3 cellular contexts compared by ENCODE assay signal in the genomic region with DNA sequence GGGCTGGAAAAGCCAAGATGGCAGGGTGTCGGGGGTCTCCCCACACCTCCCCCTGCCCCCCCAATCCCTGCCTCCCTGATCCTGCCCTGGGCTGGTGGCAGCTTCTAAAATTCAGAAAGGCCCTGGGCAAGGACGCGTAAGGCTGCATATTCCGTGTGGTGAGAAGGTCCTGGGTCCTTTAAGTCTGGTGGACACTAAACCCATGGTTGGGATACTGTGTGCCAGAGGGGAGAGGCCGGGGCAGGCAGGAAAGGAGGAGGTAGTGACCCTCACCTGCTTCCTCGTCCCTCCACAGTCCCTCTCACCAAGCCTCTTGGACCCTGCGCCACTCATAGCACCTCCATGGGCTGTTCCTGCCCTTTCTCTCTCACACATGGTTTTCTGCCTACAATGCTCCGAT.
TF ChIP-seq lines count a peak whose summit lies in the region.

No MANE protein-coding gene starts in this region.

TF ChIP-seq in SK-N-SH treated with all-trans-retinoic acid at 6 μM for 48 hours, 23 proteins besides CTCF, POLR2A, EP300 and RAD21 (continued from another document):
- TF ChIP-seq, protein P1, sequence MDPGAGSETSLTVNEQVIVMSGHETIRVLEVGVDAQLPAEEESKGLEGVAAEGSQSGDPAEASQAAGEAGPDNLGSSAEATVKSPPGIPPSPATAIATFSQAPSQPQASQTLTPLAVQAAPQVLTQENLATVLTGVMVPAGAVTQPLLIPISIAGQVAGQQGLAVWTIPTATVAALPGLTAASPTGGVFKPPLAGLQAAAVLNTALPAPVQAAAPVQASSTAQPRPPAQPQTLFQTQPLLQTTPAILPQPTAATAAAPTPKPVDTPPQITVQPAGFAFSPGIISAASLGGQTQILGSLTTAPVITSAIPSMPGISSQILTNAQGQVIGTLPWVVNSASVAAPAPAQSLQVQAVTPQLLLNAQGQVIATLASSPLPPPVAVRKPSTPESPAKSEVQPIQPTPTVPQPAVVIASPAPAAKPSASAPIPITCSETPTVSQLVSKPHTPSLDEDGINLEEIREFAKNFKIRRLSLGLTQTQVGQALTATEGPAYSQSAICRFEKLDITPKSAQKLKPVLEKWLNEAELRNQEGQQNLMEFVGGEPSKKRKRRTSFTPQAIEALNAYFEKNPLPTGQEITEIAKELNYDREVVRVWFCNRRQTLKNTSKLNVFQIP (CRISPR knock-in tag; IDR thresholded peaks at IDR 0.05; ENCODE audit: borderline replicate concordance, low read depth), result no peak
- TF ChIP-seq BACH2 (CRISPR knock-in tag; IDR thresholded peaks at IDR 0.05; ENCODE audit: borderline replicate concordance) (no peak), ISL1 (CRISPR knock-in tag; IDR thresholded peaks at IDR 0.05) (no peak), PPARA (CRISPR knock-in tag; IDR thresholded peaks at IDR 0.05; ENCODE audit: borderline replicate concordance) (no peak), TOX (CRISPR knock-in tag; IDR thresholded peaks at IDR 0.05; ENCODE audit: borderline replicate concordance) (no peak), ESRRG (CRISPR knock-in tag; IDR thresholded peaks at IDR 0.05) (no peak), TCF4 (CRISPR knock-in tag; IDR thresholded peaks at IDR 0.05; ENCODE audit: borderline replicate concordance) (no peak)
- TF ChIP-seq, protein P2, sequence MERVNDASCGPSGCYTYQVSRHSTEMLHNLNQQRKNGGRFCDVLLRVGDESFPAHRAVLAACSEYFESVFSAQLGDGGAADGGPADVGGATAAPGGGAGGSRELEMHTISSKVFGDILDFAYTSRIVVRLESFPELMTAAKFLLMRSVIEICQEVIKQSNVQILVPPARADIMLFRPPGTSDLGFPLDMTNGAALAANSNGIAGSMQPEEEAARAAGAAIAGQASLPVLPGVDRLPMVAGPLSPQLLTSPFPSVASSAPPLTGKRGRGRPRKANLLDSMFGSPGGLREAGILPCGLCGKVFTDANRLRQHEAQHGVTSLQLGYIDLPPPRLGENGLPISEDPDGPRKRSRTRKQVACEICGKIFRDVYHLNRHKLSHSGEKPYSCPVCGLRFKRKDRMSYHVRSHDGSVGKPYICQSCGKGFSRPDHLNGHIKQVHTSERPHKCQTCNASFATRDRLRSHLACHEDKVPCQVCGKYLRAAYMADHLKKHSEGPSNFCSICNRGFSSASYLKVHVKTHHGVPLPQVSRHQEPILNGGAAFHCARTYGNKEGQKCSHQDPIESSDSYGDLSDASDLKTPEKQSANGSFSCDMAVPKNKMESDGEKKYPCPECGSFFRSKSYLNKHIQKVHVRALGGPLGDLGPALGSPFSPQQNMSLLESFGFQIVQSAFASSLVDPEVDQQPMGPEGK (CRISPR knock-in tag; IDR thresholded peaks at IDR 0.05; ENCODE audit: borderline replicate concordance), result no peak

TF ChIP-seq in SK-N-SH, 30 proteins besides CTCF, POLR2A, EP300 and RAD21 (continued from another document):
- TF ChIP-seq, protein P3, sequence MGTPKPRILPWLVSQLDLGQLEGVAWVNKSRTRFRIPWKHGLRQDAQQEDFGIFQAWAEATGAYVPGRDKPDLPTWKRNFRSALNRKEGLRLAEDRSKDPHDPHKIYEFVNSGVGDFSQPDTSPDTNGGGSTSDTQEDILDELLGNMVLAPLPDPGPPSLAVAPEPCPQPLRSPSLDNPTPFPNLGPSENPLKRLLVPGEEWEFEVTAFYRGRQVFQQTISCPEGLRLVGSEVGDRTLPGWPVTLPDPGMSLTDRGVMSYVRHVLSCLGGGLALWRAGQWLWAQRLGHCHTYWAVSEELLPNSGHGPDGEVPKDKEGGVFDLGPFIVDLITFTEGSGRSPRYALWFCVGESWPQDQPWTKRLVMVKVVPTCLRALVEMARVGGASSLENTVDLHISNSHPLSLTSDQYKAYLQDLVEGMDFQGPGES (IDR thresholded peaks at IDR 0.05; ENCODE audit: low read depth, low read length), result no peak
- no peak for TF ChIP-seq POLR2AphosphoS5 (IDR thresholded peaks at IDR 0.05; ENCODE audit: low read depth, low read length)
- no peak for TF ChIP-seq RXRA (IDR thresholded peaks at IDR 0.05; ENCODE audit: borderline replicate concordance, low read depth)

TF ChIP-seq in liver, 16 proteins besides CTCF, POLR2A, EP300 and RAD21 (continued from another document):
- TF ChIP-seq, protein P4, sequence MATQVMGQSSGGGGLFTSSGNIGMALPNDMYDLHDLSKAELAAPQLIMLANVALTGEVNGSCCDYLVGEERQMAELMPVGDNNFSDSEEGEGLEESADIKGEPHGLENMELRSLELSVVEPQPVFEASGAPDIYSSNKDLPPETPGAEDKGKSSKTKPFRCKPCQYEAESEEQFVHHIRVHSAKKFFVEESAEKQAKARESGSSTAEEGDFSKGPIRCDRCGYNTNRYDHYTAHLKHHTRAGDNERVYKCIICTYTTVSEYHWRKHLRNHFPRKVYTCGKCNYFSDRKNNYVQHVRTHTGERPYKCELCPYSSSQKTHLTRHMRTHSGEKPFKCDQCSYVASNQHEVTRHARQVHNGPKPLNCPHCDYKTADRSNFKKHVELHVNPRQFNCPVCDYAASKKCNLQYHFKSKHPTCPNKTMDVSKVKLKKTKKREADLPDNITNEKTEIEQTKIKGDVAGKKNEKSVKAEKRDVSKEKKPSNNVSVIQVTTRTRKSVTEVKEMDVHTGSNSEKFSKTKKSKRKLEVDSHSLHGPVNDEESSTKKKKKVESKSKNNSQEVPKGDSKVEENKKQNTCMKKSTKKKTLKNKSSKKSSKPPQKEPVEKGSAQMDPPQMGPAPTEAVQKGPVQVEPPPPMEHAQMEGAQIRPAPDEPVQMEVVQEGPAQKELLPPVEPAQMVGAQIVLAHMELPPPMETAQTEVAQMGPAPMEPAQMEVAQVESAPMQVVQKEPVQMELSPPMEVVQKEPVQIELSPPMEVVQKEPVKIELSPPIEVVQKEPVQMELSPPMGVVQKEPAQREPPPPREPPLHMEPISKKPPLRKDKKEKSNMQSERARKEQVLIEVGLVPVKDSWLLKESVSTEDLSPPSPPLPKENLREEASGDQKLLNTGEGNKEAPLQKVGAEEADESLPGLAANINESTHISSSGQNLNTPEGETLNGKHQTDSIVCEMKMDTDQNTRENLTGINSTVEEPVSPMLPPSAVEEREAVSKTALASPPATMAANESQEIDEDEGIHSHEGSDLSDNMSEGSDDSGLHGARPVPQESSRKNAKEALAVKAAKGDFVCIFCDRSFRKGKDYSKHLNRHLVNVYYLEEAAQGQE (IDR thresholded peaks at IDR 0.05), result no peak
- TF ChIP-seq, protein P5, sequence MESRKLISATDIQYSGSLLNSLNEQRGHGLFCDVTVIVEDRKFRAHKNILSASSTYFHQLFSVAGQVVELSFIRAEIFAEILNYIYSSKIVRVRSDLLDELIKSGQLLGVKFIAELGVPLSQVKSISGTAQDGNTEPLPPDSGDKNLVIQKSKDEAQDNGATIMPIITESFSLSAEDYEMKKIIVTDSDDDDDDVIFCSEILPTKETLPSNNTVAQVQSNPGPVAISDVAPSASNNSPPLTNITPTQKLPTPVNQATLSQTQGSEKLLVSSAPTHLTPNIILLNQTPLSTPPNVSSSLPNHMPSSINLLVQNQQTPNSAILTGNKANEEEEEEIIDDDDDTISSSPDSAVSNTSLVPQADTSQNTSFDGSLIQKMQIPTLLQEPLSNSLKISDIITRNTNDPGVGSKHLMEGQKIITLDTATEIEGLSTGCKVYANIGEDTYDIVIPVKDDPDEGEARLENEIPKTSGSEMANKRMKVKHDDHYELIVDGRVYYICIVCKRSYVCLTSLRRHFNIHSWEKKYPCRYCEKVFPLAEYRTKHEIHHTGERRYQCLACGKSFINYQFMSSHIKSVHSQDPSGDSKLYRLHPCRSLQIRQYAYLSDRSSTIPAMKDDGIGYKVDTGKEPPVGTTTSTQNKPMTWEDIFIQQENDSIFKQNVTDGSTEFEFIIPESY (IDR thresholded peaks at IDR 0.05), result no peak
- TF ChIP-seq EGR1 (IDR thresholded peaks at IDR 0.05; ENCODE audit: low read depth in 2 of 2) (no peak), JUND (IDR thresholded peaks at IDR 0.05) (no peak), FOXA2 (IDR thresholded peaks at IDR 0.05) (no peak), FOXA1 (IDR thresholded peaks at IDR 0.05) (no peak), YY1 (IDR thresholded peaks at IDR 0.05) (no peak)
- TF ChIP-seq, protein P6, sequence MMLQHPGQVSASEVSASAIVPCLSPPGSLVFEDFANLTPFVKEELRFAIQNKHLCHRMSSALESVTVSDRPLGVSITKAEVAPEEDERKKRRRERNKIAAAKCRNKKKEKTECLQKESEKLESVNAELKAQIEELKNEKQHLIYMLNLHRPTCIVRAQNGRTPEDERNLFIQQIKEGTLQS (IDR thresholded peaks at IDR 0.05), result no peak
- TF ChIP-seq, protein P7, sequence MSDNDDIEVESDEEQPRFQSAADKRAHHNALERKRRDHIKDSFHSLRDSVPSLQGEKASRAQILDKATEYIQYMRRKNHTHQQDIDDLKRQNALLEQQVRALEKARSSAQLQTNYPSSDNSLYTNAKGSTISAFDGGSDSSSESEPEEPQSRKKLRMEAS (IDR thresholded peaks at IDR 0.05), result no peak
